Comparison of ENCODE assay signal across 8 cellular contexts in genomic region chr20:53917145-53918009, GRCh38.
DNase-seq lines count a peak whose midpoint lies in the region; ATAC-seq lines count a peak whose summit lies in the region.

No MANE protein-coding gene starts in this region.

- peaks cover 2% of the 10 kb centered on the region for H3K9me3 Mint-ChIP-seq in activated naive CD8-positive, alpha-beta T cell treated with anti-CD3 and anti-CD28 coated beads for 36 hours
- no peaks in the 10 kb centered on the region for H3K9me3 Mint-ChIP-seq in immature natural killer cell
- H3K9me3 Mint-ChIP-seq in stimulated activated naive CD8-positive, alpha-beta T cell treated with anti-CD3 and anti-CD28 coated beads, Interleukin-15, amount 100 ng/mL, for 72 hours = no peaks in the 10 kb centered on the region

- H3K4me1 Mint-ChIP-seq in activated naive CD8-positive, alpha-beta T cell treated with anti-CD3 and anti-CD28 coated beads for 36 hours = peaks cover 47% of the 10 kb centered on the region
- peaks cover 23 to 41% of the 10 kb centered on the region in 2 donors for H3K4me1 Mint-ChIP-seq in immature natural killer cell
- peaks cover 54% of the 10 kb centered on the region for H3K4me1 Mint-ChIP-seq in stimulated activated naive CD8-positive, alpha-beta T cell treated with anti-CD3 and anti-CD28 coated beads, Interleukin-15, amount 100 ng/mL, for 72 hours

- H3K27ac Mint-ChIP-seq in activated naive CD8-positive, alpha-beta T cell treated with anti-CD3 and anti-CD28 coated beads for 36 hours = peak overlapping the region; percentile 76
- H3K27ac Mint-ChIP-seq in immature natural killer cell = peak overlapping the region in 5 of 6 donors; percentile 40 to 87 (median 62)
- peak overlapping the region; percentile 66 to 92 for H3K27ac Mint-ChIP-seq in stimulated activated naive CD8-positive, alpha-beta T cell treated with anti-CD3 and anti-CD28 coated beads, Interleukin-15, amount 100 ng/mL, for 72 hours

- no peaks in the 10 kb centered on the region for H3K27me3 Mint-ChIP-seq in activated naive CD8-positive, alpha-beta T cell treated with anti-CD3 and anti-CD28 coated beads for 36 hours
- H3K27me3 Mint-ChIP-seq in immature natural killer cell (ENCODE audit: low read depth in 3 of 3) = peaks cover 0 to 1% (median 0%) of the 10 kb centered on the region in 3 donors
- H3K27me3 Mint-ChIP-seq in stimulated activated naive CD8-positive, alpha-beta T cell treated with anti-CD3 and anti-CD28 coated beads, Interleukin-15, amount 100 ng/mL, for 72 hours = no peaks in the 10 kb centered on the region

- peak; percentile 70 for ATAC-seq in GM19351 (IDR thresholded peaks at IDR 0.05; ENCODE audit: unreplicated experiment)
- peak; percentile 75 for ATAC-seq in HG03432 (IDR thresholded peaks at IDR 0.05; ENCODE audit: unreplicated experiment)
- ATAC-seq in stimulated activated naive CD8-positive, alpha-beta T cell treated with anti-CD3 and anti-CD28 coated beads, Interleukin-15, amount 100 ng/mL, for 72 hours = peak; percentile 36

- DNase-seq in AG08395 (ENCODE audit: low spot score) (peak; percentile 74), immature natural killer cell (no peak), NCI-H1694 (lab: John Stamatoyannopoulos, UW) (no peak), germinal center (ENCODE audit: low spot score) (no peak)
- no peak for DNase-seq in activated naive CD8-positive, alpha-beta T cell treated with anti-CD3 and anti-CD28 coated beads for 36 hours
- no peak for DNase-seq in stimulated activated naive CD8-positive, alpha-beta T cell treated with anti-CD3 and anti-CD28 coated beads, Interleukin-15, amount 100 ng/mL, for 72 hours

- no peak overlapping the region for H3K4me3 Mint-ChIP-seq in activated naive CD8-positive, alpha-beta T cell treated with anti-CD3 and anti-CD28 coated beads for 36 hours
- H3K4me3 Mint-ChIP-seq in immature natural killer cell = no peak overlapping the region
- H3K4me3 Mint-ChIP-seq in stimulated activated naive CD8-positive, alpha-beta T cell treated with anti-CD3 and anti-CD28 coated beads, Interleukin-15, amount 100 ng/mL, for 72 hours = peak overlapping the region; percentile 22 to 36

- H3K36me3 Mint-ChIP-seq in activated naive CD8-positive, alpha-beta T cell treated with anti-CD3 and anti-CD28 coated beads for 36 hours = peaks cover 2% of the 10 kb centered on the region
- no peaks in the 10 kb centered on the region for H3K36me3 Mint-ChIP-seq in immature natural killer cell

Comparison
In these comparisons a context has a peak if more than half of its experiments do, and no peak if none do; other contexts are left out.
1. H3K4me3 Mint-ChIP-seq: peak in stimulated activated naive CD8-positive, alpha-beta T cell treated with anti-CD3 and anti-CD28 coated beads, Interleukin-15, amount 100 ng/mL, for 72 hours (2 of 2); none in activated naive CD8-positive, alpha-beta T cell treated with anti-CD3 and anti-CD28 coated beads for 36 hours (single experiment) and immature natural killer cell (0 of 5).
2. Peak in every context shown above with its lines, with median percentiles within 50 percentile points of each other: ATAC-seq and H3K27ac Mint-ChIP-seq.